30 cellular contexts compared by ENCODE assay signal in genomic region chr1:20070357-20070756, GRCh38. TPM values are rescaled to one million over a fixed set of nuclear protein-coding genes. Genes with fewer than 3 reads are reported as not detected.
DNase-seq lines count a peak whose midpoint lies in the region; ATAC-seq and TF ChIP-seq lines count a peak whose summit lies in the region.
"Had no signal": no experiment of that assay in that cellular context is flagged by ENCODE, and none has a peak within 500 bp of the region (broad histone marks: within the 10 kb centered on the region; RNA-seq: fewer than 3 reads in every experiment).

No MANE protein-coding gene starts in this region.

- H3K27me3 Mint-ChIP-seq in MCF 10A (ENCODE audit: insufficient read depth, unreplicated experiment) = no peaks in the 10 kb centered on the region
- H3K27me3 Mint-ChIP-seq in naive thymus-derived CD4-positive, alpha-beta T cell = peaks cover 0 to 5% (median 0%) of the 10 kb centered on the region in 5 donors

- no peak for TF ChIP-seq POLR2A in breast epithelium (IDR thresholded peaks at IDR 0.05)

- DNase-seq in breast epithelium (ENCODE audit: low spot score in 2 of 2) = no peak
- DNase-seq in MCF 10A (ENCODE audit: unreplicated experiment) = no peak
- peak in 2 of 3 donors; percentile 57 to 67 for DNase-seq in right cardiac atrium
- no peak for DNase-seq in psoas muscle
- DNase-seq in upper lobe of right lung = no peak
- no peak for DNase-seq in naive thymus-derived CD4-positive, alpha-beta T cell
- DNase-seq in kidney glomerular epithelial cell (lab: John Stamatoyannopoulos, UW) = no peak
- no peak for DNase-seq in activated naive CD4-positive, alpha-beta T cell treated with anti-CD3 and anti-CD28 coated beads, Interleukin-2, amount 50 U/mL, for 72 hours (ENCODE audit: low spot score in 2 of 2)
- DNase-seq: activated CD4-positive, alpha-beta T cell treated with anti-CD3 and anti-CD28 coated beads, Interleukin-2, amount 10 ng/mL, durations not matched to agents 24 days and 14 days; CD8-positive, alpha-beta memory T cell; dermis blood vessel endothelial cell; DMS153; KBM-7; NCI-H1436; NCI-H524; small intestine; stimulated activated naive B cell treated with anti-CD40 and anti-IgM and Interleukin-4, amounts not matched to agents 10 μg/mL and 1 μg/mL and 100 μg/mL, for 72 hours; T-helper 2 cell had no signal

- no peaks in the 10 kb centered on the region for H3K27me3 ChIP-seq in breast epithelium
- no peaks in the 10 kb centered on the region for H3K27me3 ChIP-seq in right cardiac atrium (ENCODE audit: control insufficient read depth, insufficient read depth)
- no peaks in the 10 kb centered on the region for H3K27me3 ChIP-seq in psoas muscle (ENCODE audit: insufficient read depth in 3 of 3, low read length in 2 of 3)
- H3K27me3 ChIP-seq in upper lobe of right lung = peaks cover 3% of the 10 kb centered on the region
- no peaks in the 10 kb centered on the region for H3K27me3 ChIP-seq in naive thymus-derived CD4-positive, alpha-beta T cell (ENCODE audit: control insufficient read depth in 2 of 2, insufficient read depth in 2 of 2, low read length in 2 of 2)
- H3K27me3 ChIP-seq: hepatocyte, tibial nerve had no signal

- no peaks in the 10 kb centered on the region for H3K36me3 Mint-ChIP-seq in MCF 10A (ENCODE audit: insufficient read depth, unreplicated experiment)
- H3K36me3 Mint-ChIP-seq in naive thymus-derived CD4-positive, alpha-beta T cell = no peaks in the 10 kb centered on the region
- no peaks in the 10 kb centered on the region for H3K36me3 Mint-ChIP-seq in activated naive CD4-positive, alpha-beta T cell treated with anti-CD3 and anti-CD28 coated beads, Interleukin-2, amount 50 U/mL, for 72 hours
- H3K36me3 Mint-ChIP-seq: CD8-positive, alpha-beta memory T cell; stimulated activated naive B cell treated with anti-CD40 and anti-IgM and Interleukin-4, amounts not matched to agents 10 μg/mL and 1 μg/mL and 100 μg/mL, for 72 hours had no signal

- peak overlapping the region in 1 of 2 donors; percentile 69 for H3K27ac ChIP-seq in breast epithelium
- peak overlapping the region; percentile 96 for H3K27ac ChIP-seq in right cardiac atrium (ENCODE audit: low read length)
- no peak overlapping the region for H3K27ac ChIP-seq in psoas muscle
- no peak overlapping the region for H3K27ac ChIP-seq in upper lobe of right lung
- H3K27ac ChIP-seq in naive thymus-derived CD4-positive, alpha-beta T cell (ENCODE audit: low read depth, low read length) = no peak overlapping the region
- H3K27ac ChIP-seq: 22Rv1, hepatocyte, SK-N-MC, tibial nerve, VCaP had no signal

- POLR2A ChIA-PET in MCF 10A (lab: Yijun Ruan, JAX) = no interaction called here
- POLR2A ChIA-PET in naive thymus-derived CD4-positive, alpha-beta T cell (lab: Charles Lee) = no interaction called here

- H3K4me3 Mint-ChIP-seq in MCF 10A (ENCODE audit: unreplicated experiment) = no peak overlapping the region
- no peak overlapping the region for H3K4me3 Mint-ChIP-seq in naive thymus-derived CD4-positive, alpha-beta T cell
- H3K4me3 Mint-ChIP-seq: activated CD4-positive, alpha-beta T cell treated with anti-CD3 and anti-CD28 coated beads, Interleukin-2, amount 10 ng/mL, durations not matched to agents 24 days and 14 days; CD8-positive, alpha-beta memory T cell; stimulated activated naive B cell treated with anti-CD40 and anti-IgM and Interleukin-4, amounts not matched to agents 10 μg/mL and 1 μg/mL and 100 μg/mL, for 72 hours had no signal

- H3K4me3 ChIP-seq in breast epithelium (peak overlapping the region in 2 of 3 donors; percentile 16 to 46), right cardiac atrium (ENCODE audit: low read length) (peak overlapping the region; percentile 32), psoas muscle (peak overlapping the region; percentile 19), upper lobe of right lung (peak overlapping the region; percentile 40)
- no peak overlapping the region for H3K4me3 ChIP-seq in naive thymus-derived CD4-positive, alpha-beta T cell (ENCODE audit: low read length)
- H3K4me3 ChIP-seq: hepatocyte, SK-N-MC, tibial nerve had no signal

- intact Hi-C loops in breast epithelium (cut with DNase I; ENCODE audit: low total_unique reads) = no loop called here
- intact Hi-C loops in MCF 10A (cut with micrococcal nuclease) = no loop called here
- intact Hi-C loops in right cardiac atrium (cut with DNase I) = loop anchor here in 1 of 4 donors (10.0 kb wide), 1 partner anchor 96 kb away; the partner anchor contains the start of gene PLA2G2A
- intact Hi-C loops in psoas muscle (cut with DNase I) = no loop called here
- intact Hi-C loops in upper lobe of right lung (cut with DNase I) = no loop called here
- intact Hi-C loops in naive thymus-derived CD4-positive, alpha-beta T cell (cut with micrococcal nuclease) = no loop called here

- H3K4me1 ChIP-seq in breast epithelium (no peaks in the 10 kb centered on the region), right cardiac atrium (ENCODE audit: control insufficient read depth, insufficient read depth, low read length) (peaks cover 15% of the 10 kb centered on the region), psoas muscle (peaks cover 11% of the 10 kb centered on the region), upper lobe of right lung (peaks cover 9% of the 10 kb centered on the region)
- H3K4me1 ChIP-seq in naive thymus-derived CD4-positive, alpha-beta T cell (ENCODE audit: control insufficient read depth in 2 of 2, insufficient read depth in 2 of 2, low read length in 2 of 2) = no peaks in the 10 kb centered on the region

- H3K27ac Mint-ChIP-seq in MCF 10A (ENCODE audit: low read depth, unreplicated experiment) = no peak overlapping the region
- no peak overlapping the region for H3K27ac Mint-ChIP-seq in naive thymus-derived CD4-positive, alpha-beta T cell
- no peak overlapping the region for H3K27ac Mint-ChIP-seq in activated naive CD4-positive, alpha-beta T cell treated with anti-CD3 and anti-CD28 coated beads, Interleukin-2, amount 50 U/mL, for 72 hours
- H3K27ac Mint-ChIP-seq: activated CD4-positive, alpha-beta T cell treated with anti-CD3 and anti-CD28 coated beads, Interleukin-2, amount 10 ng/mL, durations not matched to agents 24 days and 14 days; CD8-positive, alpha-beta memory T cell; stimulated activated naive B cell treated with anti-CD40 and anti-IgM and Interleukin-4, amounts not matched to agents 10 μg/mL and 1 μg/mL and 100 μg/mL, for 72 hours had no signal

- H3K9me3 Mint-ChIP-seq in MCF 10A (ENCODE audit: unreplicated experiment) = no peaks in the 10 kb centered on the region
- no peaks in the 10 kb centered on the region for H3K9me3 Mint-ChIP-seq in naive thymus-derived CD4-positive, alpha-beta T cell
- H3K9me3 Mint-ChIP-seq in activated naive CD4-positive, alpha-beta T cell treated with anti-CD3 and anti-CD28 coated beads, Interleukin-2, amount 50 U/mL, for 72 hours = no peaks in the 10 kb centered on the region
- H3K9me3 Mint-ChIP-seq: activated CD4-positive, alpha-beta T cell treated with anti-CD3 and anti-CD28 coated beads, Interleukin-2, amount 10 ng/mL, durations not matched to agents 24 days and 14 days; CD8-positive, alpha-beta memory T cell; stimulated activated naive B cell treated with anti-CD40 and anti-IgM and Interleukin-4, amounts not matched to agents 10 μg/mL and 1 μg/mL and 100 μg/mL, for 72 hours had no signal

- H3K9me3 ChIP-seq in breast epithelium (no peaks in the 10 kb centered on the region), right cardiac atrium (ENCODE audit: control insufficient read depth, low read length) (no peaks in the 10 kb centered on the region), psoas muscle (no peaks in the 10 kb centered on the region), upper lobe of right lung (no peaks in the 10 kb centered on the region)
- H3K9me3 ChIP-seq in naive thymus-derived CD4-positive, alpha-beta T cell (ENCODE audit: control insufficient read depth in 2 of 3, low read length in 3 of 3) = no peaks in the 10 kb centered on the region
- H3K9me3 ChIP-seq: tibial nerve had no signal

- BruUV-seq in MCF 10A (replicated peaks; lab: Mats Ljungman, UMichigan) = no TSS peak

- H3K4me1 Mint-ChIP-seq in MCF 10A (ENCODE audit: insufficient read depth, unreplicated experiment) = no peaks in the 10 kb centered on the region
- no peaks in the 10 kb centered on the region for H3K4me1 Mint-ChIP-seq in naive thymus-derived CD4-positive, alpha-beta T cell
- H3K4me1 Mint-ChIP-seq: activated CD4-positive, alpha-beta T cell treated with anti-CD3 and anti-CD28 coated beads, Interleukin-2, amount 10 ng/mL, durations not matched to agents 24 days and 14 days; CD8-positive, alpha-beta memory T cell had no signal

- no peaks in the 10 kb centered on the region for H3K36me3 ChIP-seq in breast epithelium
- no peaks in the 10 kb centered on the region for H3K36me3 ChIP-seq in psoas muscle (ENCODE audit: insufficient read depth in 1 of 2, low read depth in 1 of 2)
- no peaks in the 10 kb centered on the region for H3K36me3 ChIP-seq in upper lobe of right lung
- H3K36me3 ChIP-seq in naive thymus-derived CD4-positive, alpha-beta T cell (ENCODE audit: control insufficient read depth in 2 of 3, insufficient read depth in 3 of 3, low read length in 3 of 3) = no peaks in the 10 kb centered on the region
- H3K36me3 ChIP-seq: tibial nerve had no signal

- 45% methylated on average over 10 of the region's 10 CpGs for WGBS in right cardiac atrium
- 86 to 91% (median 90%) methylated on average over 9 to 10 of the region's 10 CpGs for WGBS in psoas muscle, 3 donors

- CTCF ChIA-PET in MCF 10A (lab: Yijun Ruan, JAX) = no interaction called here
- CTCF ChIA-PET in naive thymus-derived CD4-positive, alpha-beta T cell (lab: Charles Lee) = no interaction called here

- ATAC-seq in right cardiac atrium (peak; percentile 36 to 50), psoas muscle (peak in 2 of 4 donors; percentile 11 to 14), upper lobe of right lung (peak; percentile 14)
- no peak for ATAC-seq in naive thymus-derived CD4-positive, alpha-beta T cell
- no peak for ATAC-seq in activated naive CD4-positive, alpha-beta T cell treated with anti-CD3 and anti-CD28 coated beads, Interleukin-2, amount 50 U/mL, for 72 hours
- ATAC-seq: stimulated activated naive B cell treated with anti-CD40 and anti-IgM and Interleukin-4, amounts not matched to agents 10 μg/mL and 1 μg/mL and 100 μg/mL, for 72 hours had no signal

- TF ChIP-seq CTCF in breast epithelium (IDR thresholded peaks at IDR 0.05) (no peak), MCF 10A (IDR thresholded peaks at IDR 0.05; ENCODE audit: unreplicated experiment) (no peak), psoas muscle (IDR thresholded peaks at IDR 0.05) (no peak), upper lobe of right lung (IDR thresholded peaks at IDR 0.05) (no peak)

RNA-seq across cellular contexts. Expression of gene PLA2G5, which starts 0.4 kb away (rescaled TPM):
- total RNA-seq in breast epithelium (1 to 10 TPM in 2 of 3 donors, under 1 TPM in 1; 0.88 to 9.4 (median 1.3) TPM), MCF 10A (2022) (not detected in 2 replicates), right cardiac atrium (100 to 1,000 TPM in 2 of 4 donors, 10 to 100 TPM in 2; 91.6 to 122 (median 101) TPM), psoas muscle (1 to 10 TPM in 2 of 4 donors, not detected in 2; 1.1 to 1.2 TPM), upper lobe of right lung (4.9 TPM)
- polyA plus RNA-seq in right cardiac atrium (165 TPM), psoas muscle (under 1 TPM; 0.43 to 0.53 (median 0.46) TPM)
- total RNA-seq in naive thymus-derived CD4-positive, alpha-beta T cell = not detected
- polyA plus RNA-seq in naive thymus-derived CD4-positive, alpha-beta T cell = not detected
- total RNA-seq in activated naive CD4-positive, alpha-beta T cell treated with anti-CD3 and anti-CD28 coated beads, Interleukin-2, amount 50 U/mL, for 72 hours = not detected
- total RNA-seq: activated CD4-positive, alpha-beta T cell treated with anti-CD3 and anti-CD28 coated beads, Interleukin-2, amount 10 ng/mL, durations not matched to agents 24 days and 14 days; CD8-positive, alpha-beta memory T cell; dermis blood vessel endothelial cell; endothelial cell of umbilical vein; fibroblast of villous mesenchyme; G401; HT1080; myocyte had no signal
- polyA plus RNA-seq: CD8-positive, alpha-beta memory T cell had no signal

RNA-seq across cellular contexts. Expression of gene PLA2G2D, which starts 49.0 kb away (rescaled TPM):
- total RNA-seq in breast epithelium (under 1 TPM in 1 of 3 donors, not detected in 2; 0.44 TPM), MCF 10A (2022) (not detected in 2 replicates), right cardiac atrium (not detected), psoas muscle (not detected), upper lobe of right lung (not detected)
- polyA plus RNA-seq in right cardiac atrium (not detected), psoas muscle (not detected)
- not detected for total RNA-seq in naive thymus-derived CD4-positive, alpha-beta T cell
- not detected for polyA plus RNA-seq in naive thymus-derived CD4-positive, alpha-beta T cell
- not detected for total RNA-seq in activated naive CD4-positive, alpha-beta T cell treated with anti-CD3 and anti-CD28 coated beads, Interleukin-2, amount 50 U/mL, for 72 hours
- total RNA-seq: activated CD4-positive, alpha-beta T cell treated with anti-CD3 and anti-CD28 coated beads, Interleukin-2, amount 10 ng/mL, durations not matched to agents 24 days and 14 days; CD8-positive, alpha-beta memory T cell; dermis blood vessel endothelial cell; endothelial cell of umbilical vein; fibroblast of villous mesenchyme; G401; hepatocyte; HT1080; lung microvascular endothelial cell; myocyte; occipital lobe; tibial nerve had no signal
- polyA plus RNA-seq: CD8-positive, alpha-beta memory T cell; endothelial cell of umbilical vein; hepatocyte had no signal

Comparison
In these comparisons a context has a peak if more than half of its experiments do, and no peak if none do; other contexts are left out.
1. DNase-seq: peak in right cardiac atrium (2 of 3); none in breast epithelium (0 of 2), MCF 10A (single experiment), psoas muscle (0 of 2), upper lobe of right lung (single experiment), naive thymus-derived CD4-positive, alpha-beta T cell (0 of 9), kidney glomerular epithelial cell (single experiment) and activated naive CD4-positive, alpha-beta T cell treated with anti-CD3 and anti-CD28 coated beads, Interleukin-2, amount 50 U/mL, for 72 hours (0 of 2).
2. ATAC-seq: peak in right cardiac atrium (2 of 2) and upper lobe of right lung (single experiment); none in naive thymus-derived CD4-positive, alpha-beta T cell (single experiment) and activated naive CD4-positive, alpha-beta T cell treated with anti-CD3 and anti-CD28 coated beads, Interleukin-2, amount 50 U/mL, for 72 hours (0 of 2).
3. RNA of gene PLA2G5, which starts 0.4 kb away (total RNA-seq): 91.6 to 122 TPM in right cardiac atrium; 4.9 TPM in upper lobe of right lung (single experiment), 0.88 to 9.4 TPM in breast epithelium, 1.1 to 1.2 TPM in psoas muscle, not detected in MCF 10A, not detected in naive thymus-derived CD4-positive, alpha-beta T cell and not detected in activated naive CD4-positive, alpha-beta T cell treated with anti-CD3 and anti-CD28 coated beads, Interleukin-2, amount 50 U/mL, for 72 hours; every median in the first group is over 4 times any median in the second.